Comparison of ENCODE assay signal across 35 cellular contexts in genomic region chr6:129558248-129558647, GRCh38.
DNase-seq lines count a peak whose midpoint lies in the region; ATAC-seq, FAIRE-seq and TF ChIP-seq lines count a peak whose summit lies in the region.
"Had no signal": no experiment of that assay in that cellular context is flagged by ENCODE, and none has a peak within 500 bp of the region (broad histone marks: within the 10 kb centered on the region; RNA-seq: fewer than 3 reads in every experiment).

No MANE protein-coding gene starts in this region.

- H3K56ac ChIP-seq in IMR-90 (ENCODE audit: extremely low read depth, insufficient read depth, low read length) (no peak overlapping the region), H1 (replicated peaks; ENCODE audit: insufficient read length, low read depth, low read length) (no peak overlapping the region)

- H4K91ac ChIP-seq in IMR-90 (ENCODE audit: insufficient read depth, low read depth, low read length), result no peak overlapping the region
- no peak overlapping the region for H4K91ac ChIP-seq in H1 (replicated peaks; ENCODE audit: insufficient read length, low read length)

- no peak for FAIRE-seq in HepG2 (lab: Jason Lieb, UNC)
- no peak for FAIRE-seq in K562 (lab: Jason Lieb, UNC)
- FAIRE-seq in H1 (lab: Jason Lieb, UNC), result no peak
- FAIRE-seq: A204.1, A549, D721Med had no signal

- H3K9ac ChIP-seq in HepG2 (ENCODE audit: insufficient read depth, low read depth, low read length), result no peak overlapping the region
- H3K9ac ChIP-seq in IMR-90 (ENCODE audit: low read depth, low read length), result no peak overlapping the region
- no peak overlapping the region for H3K9ac ChIP-seq in K562 (ENCODE audit: insufficient read depth in 1 of 2, low read depth in 2 of 2, low read length in 2 of 2)
- H3K9ac ChIP-seq in H1 (replicated peaks in 1 of 4; ENCODE audit: extremely low read depth in 1 of 4, low read depth in 3 of 4, low read length in 3 of 4), result no peak overlapping the region
- H3K9ac ChIP-seq: BLaER1; BLaER1 treated with 17β-estradiol and CSF1 and Interleukin-3, amounts not matched to agents 10 nM and 100 nM had no signal

- DNase-seq in HepG2 (ENCODE audit: low spot score), result no peak
- DNase-seq in right lobe of liver, result no peak
- DNase-seq in IMR-90, result no peak
- DNase-seq in K562 (ENCODE audit: extremely low read depth in 1 of 4, low spot score in 3 of 4), result no peak
- no peak for DNase-seq in H1 (ENCODE audit: low read depth in 1 of 2, low spot score in 2 of 2)
- no peak for DNase-seq in RKO (ENCODE audit: low spot score)
- DNase-seq in transverse colon, result no peak
- DNase-seq: 8988T; ACHN; AML-193; BE2C; C1 segment of cervical spinal cord; Caco-2; Calu3; CD4-positive, alpha-beta memory T cell; CD4-positive, alpha-beta T cell; CD4-positive, CD25-positive, alpha-beta regulatory T cell; CD8-positive, alpha-beta memory T cell; CD8-positive, alpha-beta T cell; COR-L47; DMS 273 treated with DMSO at 0.1 percent for 48 hours; DMS153; DMS53; DMS79; DMS79 treated with DMSO at 0.1 percent for 48 hours; DND-41; EL had no signal

- TF ChIP-seq POLR2A in HepG2 (IDR thresholded peaks at IDR 0.05; ENCODE audit: insufficient read depth in 1 of 2, low read depth in 2 of 2, low read length in 2 of 2) (no peak), right lobe of liver (IDR thresholded peaks at IDR 0.05) (no peak), IMR-90 (IDR thresholded peaks at IDR 0.05; ENCODE audit: low read depth, low read length) (no peak), K562 (conservative IDR thresholded peaks at IDR 0.05) (no peak), H1 (IDR thresholded peaks at IDR 0.05; ENCODE audit: control extremely low read depth in 1 of 2, low read depth in 2 of 2, low read length in 2 of 2) (no peak), transverse colon (IDR thresholded peaks at IDR 0.05) (no peak)

- no peak overlapping the region for H3K27ac ChIP-seq in HepG2 (ENCODE audit: extremely low read length, insufficient read depth, low read length)
- H3K27ac ChIP-seq in right lobe of liver, result no peak overlapping the region
- H3K27ac ChIP-seq in IMR-90 (ENCODE audit: insufficient read depth, low read length), result no peak overlapping the region
- no peak overlapping the region for H3K27ac ChIP-seq in K562 (ENCODE audit: extremely low read depth, low read depth, low read length)
- no peak overlapping the region for H3K27ac ChIP-seq in H1 (ENCODE audit: low read depth, low read length)
- no peak overlapping the region for H3K27ac ChIP-seq in transverse colon
- H3K27ac ChIP-seq: 22Rv1; A549; BLaER1; BLaER1 treated with 17β-estradiol and CSF1 and Interleukin-3, amounts not matched to agents 10 nM and 100 nM; C4-2B had no signal

- no peak overlapping the region for H2BK20ac ChIP-seq in IMR-90 (ENCODE audit: low read depth, low read length)
- no peak overlapping the region for H2BK20ac ChIP-seq in H1 (ENCODE audit: low read length)

- H2BK120ac ChIP-seq in IMR-90 (ENCODE audit: low read depth, low read length) (no peak overlapping the region), H1 (replicated peaks; ENCODE audit: low read depth, low read length) (no peak overlapping the region)

- no peak overlapping the region for H2BK5ac ChIP-seq in IMR-90 (ENCODE audit: low read depth, low read length, poor library complexity, severe bottlenecking)
- H2BK5ac ChIP-seq in H1 (ENCODE audit: low read depth, low read length), result no peak overlapping the region

- H3K23ac ChIP-seq in IMR-90 (ENCODE audit: low read depth, low read length) (no peak overlapping the region), H1 (ENCODE audit: insufficient read length) (no peak overlapping the region)

- no peaks in the 10 kb centered on the region for H3K9me1 ChIP-seq in IMR-90 (ENCODE audit: insufficient read depth, low read length)
- no peaks in the 10 kb centered on the region for H3K9me1 ChIP-seq in K562 (ENCODE audit: control insufficient read depth, insufficient read depth, low read length)

- no peak overlapping the region for H3K18ac ChIP-seq in IMR-90 (ENCODE audit: low read depth, low read length)
- no peak overlapping the region for H3K18ac ChIP-seq in H1 (ENCODE audit: extremely low read depth, low read length)

- H3K4me1 ChIP-seq in HepG2 (ENCODE audit: insufficient read depth, low read length) (no peaks in the 10 kb centered on the region), right lobe of liver (no peaks in the 10 kb centered on the region), IMR-90 (ENCODE audit: control insufficient read depth, insufficient read depth, low read length) (no peaks in the 10 kb centered on the region), K562 (replicated peaks in 1 of 2; ENCODE audit: control insufficient read depth in 2 of 2, insufficient read depth in 2 of 2, low read length in 2 of 2) (no peaks in the 10 kb centered on the region; a peak in 1 of 5 replicates), H1 (replicated peaks in 1 of 4; ENCODE audit: control insufficient read depth in 3 of 4, insufficient read depth in 4 of 4, low read length in 3 of 4) (no peaks in the 10 kb centered on the region), transverse colon (no peaks in the 10 kb centered on the region)
- H3K4me1 ChIP-seq: A549; BE2C; BLaER1; BLaER1 treated with 17β-estradiol and CSF1 and Interleukin-3, amounts not matched to agents 10 nM and 100 nM; Caco-2 had no signal

- POLR2A ChIA-PET in HepG2 (lab: Yijun Ruan, JAX) (no interaction called here), IMR-90 (lab: Charles Lee; ENCODE audit: unreplicated experiment) (no interaction called here), K562 (lab: Yijun Ruan, JAX) (no interaction called here), H1 (lab: Charles Lee; ENCODE audit: partially characterized antibody) (no interaction called here)

- no peak overlapping the region for H3K4me2 ChIP-seq in HepG2 (ENCODE audit: low read depth, low read length)
- no peak overlapping the region for H3K4me2 ChIP-seq in IMR-90 (ENCODE audit: low read depth, low read length)
- no peak overlapping the region for H3K4me2 ChIP-seq in K562 (ENCODE audit: insufficient read depth, low read length)
- H3K4me2 ChIP-seq in H1 (ENCODE audit: insufficient read depth in 1 of 2, low read depth in 2 of 2, low read length in 2 of 2), result no peak overlapping the region
- H3K4me2 ChIP-seq: A549; BLaER1; BLaER1 treated with 17β-estradiol and CSF1 and Interleukin-3, amounts not matched to agents 10 nM and 100 nM had no signal

- H2BK15ac ChIP-seq in IMR-90 (ENCODE audit: low read depth, low read length) (no peak overlapping the region), H1 (ENCODE audit: low read length) (no peak overlapping the region)

- in situ Hi-C loops in HepG2 (cut with HindIII; ENCODE audit: extremely low pct_ligation_motif_present, low pct_unique_long_range_greater_than_20kb), result no loop called here
- in situ Hi-C loops in IMR-90 (cut with MboI; ENCODE audit: low sequenced_read_pairs), result no loop called here
- in situ Hi-C loops in K562 (cut with MboI), result no loop called here
- in situ Hi-C loops in transverse colon (cut with MboI; ENCODE audit: low pct_ligation_motif_present in 1 of 4, low pct_unique_long_range_greater_than_20kb in 1 of 4, low sequenced_read_pairs in 3 of 4), result no loop called here

- CTCF ChIA-PET in HepG2 (lab: Yijun Ruan, JAX; ENCODE audit: low intra/inter-chr PET ratio, low total read pairs), result no interaction called here
- CTCF ChIA-PET in IMR-90 (lab: Yijun Ruan, JAX), result no interaction called here
- CTCF ChIA-PET in K562 (lab: Yijun Ruan, JAX; ENCODE audit: low intra/inter-chr PET ratio), result no interaction called here
- CTCF ChIA-PET in H1 (lab: Charles Lee; ENCODE audit: partially characterized antibody), result interaction anchor here (1.3 kb wide), 1 partner anchor 57 kb away, joined by 3 read pairs; no protein-coding TSS in a partner anchor

- no peaks in the 10 kb centered on the region for H3K79me2 ChIP-seq in HepG2 (ENCODE audit: insufficient read depth, low read length)
- H3K79me2 ChIP-seq in K562 (ENCODE audit: control insufficient read depth, insufficient read depth, low read length), result no peaks in the 10 kb centered on the region
- H3K79me2 ChIP-seq in H1 (ENCODE audit: control insufficient read depth in 1 of 2, insufficient read depth in 2 of 2, low read length in 2 of 2), result no peaks in the 10 kb centered on the region

- no peak for TF ChIP-seq EP300 in HepG2 (IDR thresholded peaks at IDR 0.05; ENCODE audit: low read depth in 2 of 2, low read length in 2 of 2)
- no peak for TF ChIP-seq EP300 in HepG2 (CRISPR knock-in tag; IDR thresholded peaks at IDR 0.05; ENCODE audit: borderline replicate concordance)
- no peak for TF ChIP-seq EP300 in K562 (IDR thresholded peaks at IDR 0.05; ENCODE audit: low read length)
- TF ChIP-seq EP300 in H1 (IDR thresholded peaks at IDR 0.05; ENCODE audit: borderline replicate concordance in 1 of 2, low read depth in 2 of 2, low read length in 2 of 2), result no peak
- no peak for TF ChIP-seq EP300 in transverse colon (IDR thresholded peaks at IDR 0.05; ENCODE audit: low read depth)

- H2AFZ ChIP-seq in HepG2 (ENCODE audit: low read length), result no peak overlapping the region
- H2AFZ ChIP-seq in IMR-90 (replicated peaks; ENCODE audit: low read length, poor library complexity), result no peak overlapping the region
- H2AFZ ChIP-seq in K562 (ENCODE audit: low read depth, low read length), result no peak overlapping the region
- no peak overlapping the region for H2AFZ ChIP-seq in H1 (ENCODE audit: low read length)

- H4K8ac ChIP-seq in IMR-90 (ENCODE audit: low read depth in 2 of 2, low read length in 2 of 2) (no peak overlapping the region), H1 (ENCODE audit: extremely low read depth, insufficient read depth, low read length) (no peak overlapping the region)

- WGBS in HepG2 (ENCODE audit: low lambda C conversion rate), result 84% methylated on average over 1 of the region's 1 CpG
- 45% methylated on average over 1 of the region's 1 CpG for WGBS in right lobe of liver (ENCODE audit: insufficient coverage, low coverage, low lambda C conversion rate, missing lambda C conversion rate)
- no CpG with 5 or more reads among the region's 1 CpG for WGBS in IMR-90 (ENCODE audit: extremely low coverage in 2 of 2, insufficient read length in 1 of 2), 2 experiments
- 0% methylated on average over 1 of the region's 1 CpG for WGBS in K562 (ENCODE audit: insufficient coverage, low coverage, missing lambda C conversion rate)
- WGBS in H1 (ENCODE audit: extremely low coverage in 1 of 2, insufficient coverage in 1 of 2, insufficient read length in 1 of 2, insufficient replicate concordance in 2 of 2, low coverage in 1 of 2, low lambda C conversion rate in 2 of 2, missing lambda C conversion rate in 1 of 2), 2 experiments, result 82% methylated on average over 1 of the region's 1 CpG; no CpG with 5 or more reads in 1 of the 2 experiments
- 76 to 92% methylated on average over 1 of the region's 1 CpG for WGBS in transverse colon (ENCODE audit: low coverage in 1 of 2), 2 donors

- H2BK12ac ChIP-seq in H1 (ENCODE audit: low read depth, low read length), result no peak overlapping the region

- ATAC-seq in HepG2 (no peak), right lobe of liver (no peak), IMR-90 (ENCODE audit: low read depth) (no peak), K562 (no peak), GM18873 (IDR thresholded peaks at IDR 0.05; ENCODE audit: low FRiP score, unreplicated experiment) (no peak)
- ATAC-seq: A549; CD8-positive, alpha-beta T cell had no signal

- BruUV-seq in HepG2 (replicated peaks; lab: Mats Ljungman, UMichigan), result no TSS peak
- no TSS peak for BruUV-seq in IMR-90 (replicated peaks; lab: Mats Ljungman, UMichigan)
- BruUV-seq in K562 (replicated peaks; lab: Mats Ljungman, UMichigan), result no TSS peak

- dilution Hi-C loops in IMR-90 (cut with HindIII; ENCODE audit: low sequenced_read_pairs, unreplicated experiment), result no loop called here

- H3K36me3 ChIP-seq in HepG2 (replicated peaks in 1 of 2; ENCODE audit: control insufficient read depth in 1 of 2, insufficient read depth in 2 of 2, low read length in 2 of 2), result peaks cover 0 to 2% of the 10 kb centered on the region in 2 experiments; a peak in 1 of 5 replicates
- no peaks in the 10 kb centered on the region for H3K36me3 ChIP-seq in right lobe of liver
- no peaks in the 10 kb centered on the region for H3K36me3 ChIP-seq in IMR-90 (ENCODE audit: control insufficient read depth, insufficient read depth, low read length)
- H3K36me3 ChIP-seq in K562 (ENCODE audit: control insufficient read depth, insufficient read depth, low read length), result no peaks in the 10 kb centered on the region
- no peaks in the 10 kb centered on the region for H3K36me3 ChIP-seq in H1 (ENCODE audit: control insufficient read depth in 2 of 4, insufficient read depth in 4 of 4, low read length in 3 of 4)
- no peaks in the 10 kb centered on the region for H3K36me3 ChIP-seq in transverse colon
- H3K36me3 ChIP-seq: BE2C, BLaER1 had no signal

- no peaks in the 10 kb centered on the region for H3K23me2 ChIP-seq in H1 (ENCODE audit: low read depth, low read length)

- H3K4me3 ChIP-seq in HepG2 (replicated peaks in 1 of 3; ENCODE audit: insufficient read depth in 1 of 3, low read depth in 2 of 3, low read length in 3 of 3) (no peak overlapping the region), right lobe of liver (no peak overlapping the region), IMR-90 (ENCODE audit: insufficient read depth, low read depth, low read length) (no peak overlapping the region), K562 (no peak overlapping the region), H1 (ENCODE audit: extremely low read depth in 1 of 4, insufficient read depth in 2 of 4, low read depth in 3 of 4, low read length in 4 of 4) (no peak overlapping the region), transverse colon (no peak overlapping the region)
- H3K4me3 ChIP-seq: A549; BLaER1; BLaER1 treated with 17β-estradiol and CSF1 and Interleukin-3, amounts not matched to agents 10 nM and 100 nM had no signal

- H4K20me1 ChIP-seq in HepG2 (ENCODE audit: insufficient read depth, low read length) (no peaks in the 10 kb centered on the region), IMR-90 (ENCODE audit: insufficient read depth, low read length) (no peaks in the 10 kb centered on the region), K562 (replicated peaks; ENCODE audit: control insufficient read depth, insufficient read depth, low read length) (no peaks in the 10 kb centered on the region), H1 (replicated peaks in 1 of 2; ENCODE audit: control insufficient read depth in 1 of 2, insufficient read depth in 2 of 2, low read length in 2 of 2) (no peaks in the 10 kb centered on the region)
- H4K20me1 ChIP-seq: BLaER1; BLaER1 treated with 17β-estradiol and CSF1 and Interleukin-3, amounts not matched to agents 10 nM and 100 nM had no signal

- no peaks in the 10 kb centered on the region for H3K27me3 ChIP-seq in HepG2 (ENCODE audit: control insufficient read depth in 1 of 2, insufficient read depth in 2 of 2, low read length in 2 of 2)
- no peaks in the 10 kb centered on the region for H3K27me3 ChIP-seq in right lobe of liver
- H3K27me3 ChIP-seq in IMR-90 (ENCODE audit: control insufficient read depth, insufficient read depth, low read length), result no peaks in the 10 kb centered on the region
- H3K27me3 ChIP-seq in K562 (ENCODE audit: control insufficient read depth in 2 of 2, insufficient read depth in 2 of 2, low read length in 2 of 2), result no peaks in the 10 kb centered on the region; a peak in 1 of 5 replicates
- no peaks in the 10 kb centered on the region for H3K27me3 ChIP-seq in H1 (replicated peaks in 1 of 4; ENCODE audit: control insufficient read depth in 3 of 4, extremely low read depth in 1 of 4, insufficient read depth in 3 of 4, low read length in 3 of 4)
- H3K27me3 ChIP-seq in transverse colon, result no peaks in the 10 kb centered on the region
- H3K27me3 ChIP-seq: BE2C; BLaER1; BLaER1 treated with 17β-estradiol and CSF1 and Interleukin-3, amounts not matched to agents 10 nM and 100 nM had no signal

- TF ChIP-seq CTCF in HepG2 (CRISPR knock-in tag; IDR thresholded peaks at IDR 0.05), result no peak
- TF ChIP-seq CTCF in right lobe of liver (IDR thresholded peaks at IDR 0.05), result no peak
- no peak for TF ChIP-seq CTCF in IMR-90 (conservative IDR thresholded peaks at IDR 0.05; ENCODE audit: low read depth, low read length)
- no peak for TF ChIP-seq CTCF in K562 (IDR thresholded peaks at IDR 0.05 in 2 of 3, conservative IDR thresholded peaks at IDR 0.05 in 1 of 3; ENCODE audit: insufficient read depth in 2 of 3, low read depth in 1 of 3, low read length in 3 of 3)
- no peak for TF ChIP-seq CTCF in H1 (IDR thresholded peaks at IDR 0.05; ENCODE audit: control extremely low read depth in 1 of 3, insufficient read depth in 1 of 3, low read depth in 1 of 3, low read length in 3 of 3)
- TF ChIP-seq CTCF in transverse colon (IDR thresholded peaks at IDR 0.05), result no peak

- no peak overlapping the region for H2AK5ac ChIP-seq in IMR-90 (ENCODE audit: low read depth, low read length)
- no peak overlapping the region for H2AK5ac ChIP-seq in H1 (ENCODE audit: low read depth, low read length)

- H3K4ac ChIP-seq in IMR-90 (ENCODE audit: low read depth, low read length) (no peak overlapping the region), H1 (replicated peaks; ENCODE audit: insufficient read length, low read depth, low read length) (no peak overlapping the region)

- H3K14ac ChIP-seq in IMR-90 (replicated peaks; ENCODE audit: low read depth, low read length), result no peak overlapping the region
- H3K14ac ChIP-seq in H1 (ENCODE audit: insufficient read length), result no peak overlapping the region

- H2AK9ac ChIP-seq in IMR-90 (replicated peaks; ENCODE audit: low read depth, low read length, poor library complexity), result no peak overlapping the region

- H3K79me1 ChIP-seq in IMR-90 (ENCODE audit: low read depth in 1 of 2, low read length in 2 of 2) (no peaks in the 10 kb centered on the region; a peak in 1 of 4 replicates), H1 (ENCODE audit: low read depth, low read length) (no peaks in the 10 kb centered on the region)

- intact Hi-C loops in HepG2 (cut with micrococcal nuclease; ENCODE audit: unreplicated experiment) (no loop called here), right lobe of liver (cut with DNase I) (no loop called here), IMR-90 (cut with micrococcal nuclease) (no loop called here), K562 (cut with micrococcal nuclease) (no loop called here), transverse colon (cut with DNase I; ENCODE audit: low total_unique reads) (no loop called here)

- H4K5ac ChIP-seq in IMR-90 (ENCODE audit: low read depth, low read length) (no peak overlapping the region), H1 (ENCODE audit: insufficient read length, low read depth, low read length) (no peak overlapping the region)

- H3K9me3 ChIP-seq in HepG2 (ENCODE audit: low read length) (no peaks in the 10 kb centered on the region), right lobe of liver (no peaks in the 10 kb centered on the region), IMR-90 (ENCODE audit: control insufficient read depth, insufficient read depth, low read length) (no peaks in the 10 kb centered on the region), K562 (replicated peaks; ENCODE audit: control insufficient read depth, insufficient read depth, low read depth, low read length) (no peaks in the 10 kb centered on the region), H1 (ENCODE audit: insufficient read depth in 2 of 2, low read depth in 1 of 2, low read length in 1 of 2) (no peaks in the 10 kb centered on the region), transverse colon (no peaks in the 10 kb centered on the region)
- H3K9me3 ChIP-seq: A549, BE2C, BLaER1, Caco-2 had no signal

- no peak for TF ChIP-seq RAD21 in HepG2 (CRISPR knock-in tag; IDR thresholded peaks at IDR 0.05)
- no peak for TF ChIP-seq RAD21 in IMR-90 (IDR thresholded peaks at IDR 0.05; ENCODE audit: low read length)
- TF ChIP-seq RAD21 in K562 (CRISPR knock-in tag; conservative IDR thresholded peaks at IDR 0.05 in 1 of 2, IDR thresholded peaks at IDR 0.05 in 1 of 2), result no peak
- TF ChIP-seq RAD21 in H1 (IDR thresholded peaks at IDR 0.05 in 1 of 2, conservative IDR thresholded peaks at IDR 0.05 in 1 of 2; ENCODE audit: low read depth in 2 of 2, low read length in 2 of 2), result no peak

Comparison
In these comparisons a context has a peak if more than half of its experiments do, and no peak if none do; other contexts are left out.
1. Of the 241 proteins assayed by ChIP-seq in both HepG2 and K562: peak only in HepG2: none; only in K562: none; in both: CEBPB and CEBPG; in neither: 237; mixed calls (peak in some experiments, not most) for 2.